In the genomic region with DNA sequence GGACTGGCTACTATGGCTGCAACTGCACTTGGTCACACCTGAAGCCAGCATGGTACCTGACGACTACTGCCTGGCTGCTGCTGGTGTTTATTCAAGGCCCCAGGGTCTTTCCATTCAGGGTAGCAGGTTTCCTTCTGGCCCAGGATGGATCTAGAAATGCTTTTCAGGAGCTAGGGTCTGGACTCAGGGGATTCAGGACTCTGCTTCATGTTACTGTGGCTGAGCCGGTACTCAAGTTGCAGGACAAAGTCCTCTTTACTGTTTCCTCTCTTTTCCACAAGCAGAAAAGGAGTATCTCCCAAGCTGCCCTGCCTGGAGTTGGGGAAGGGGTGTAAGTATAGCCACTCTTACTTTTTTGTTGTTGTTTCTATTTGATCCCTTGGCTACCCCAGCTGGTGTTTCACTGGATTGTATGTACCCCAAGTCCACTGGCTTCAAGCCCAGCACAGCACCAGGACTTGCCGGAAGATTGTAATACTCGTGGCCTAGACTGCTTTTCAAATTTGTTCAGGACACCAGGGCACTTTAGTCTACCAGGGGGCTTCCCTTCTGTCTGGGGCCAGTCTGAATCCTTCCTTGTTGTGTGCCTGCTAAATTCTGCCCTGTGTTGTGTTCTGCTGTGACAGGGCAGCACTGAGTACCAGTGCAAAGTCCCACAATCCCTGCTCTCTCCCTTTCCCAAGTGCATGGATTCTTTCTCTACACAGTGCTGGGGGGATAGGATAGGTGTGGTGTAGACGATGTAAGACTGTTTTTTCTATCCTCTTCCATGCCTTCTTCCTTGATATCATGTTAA, we compare ENCODE assay signal across 26 cellular contexts.
A peak's percentile ranks its signal among the peaks of the same experiment; 100 is the strongest.
DNase-seq lines count a peak whose midpoint lies in the region; ATAC-seq, FAIRE-seq and TF ChIP-seq lines count a peak whose summit lies in the region.
"Had no signal": no experiment of that assay in that cellular context is flagged by ENCODE, and none has a peak within 500 bp of the region (broad histone marks: within the 10 kb centered on the region; RNA-seq: fewer than 3 reads in every experiment).

No MANE protein-coding gene starts in this region.

- no peak overlapping the region for H3K14ac ChIP-seq in neuronal stem cell (ENCODE audit: low read length)

- TF ChIP-seq CTCF in HepG2 (CRISPR knock-in tag; IDR thresholded peaks at IDR 0.05) (no peak), right lobe of liver (IDR thresholded peaks at IDR 0.05) (no peak), bronchial epithelial cell (IDR thresholded peaks at IDR 0.05; ENCODE audit: insufficient read depth, low read length, severe bottlenecking) (no peak), type B pancreatic cell (conservative IDR thresholded peaks at IDR 0.05) (no peak)

- no peak overlapping the region for H2BK12ac ChIP-seq in neuronal stem cell (ENCODE audit: low read length)

- peak; percentile 26 for FAIRE-seq in HepG2 (lab: Jason Lieb, UNC)
- FAIRE-seq in bronchial epithelial cell (lab: Jason Lieb, UNC) = peak; percentile 84
- no peak for FAIRE-seq in RCC 7860 (lab: Jason Lieb, UNC)
- FAIRE-seq: A549, D721Med, GM12878, H54 had no signal

- H3K36me3 ChIP-seq in HepG2 (replicated peaks in 1 of 2; ENCODE audit: control insufficient read depth in 1 of 2, insufficient read depth in 2 of 2, low read length in 2 of 2) (no peaks in the 10 kb centered on the region), right lobe of liver (no peaks in the 10 kb centered on the region), bronchial epithelial cell (ENCODE audit: control insufficient read depth, insufficient read depth, low read length) (no peaks in the 10 kb centered on the region), neuronal stem cell (replicated peaks in 1 of 2; ENCODE audit: control insufficient read depth in 2 of 2, insufficient read depth in 2 of 2, low read length in 2 of 2) (no peaks in the 10 kb centered on the region)
- H3K36me3 ChIP-seq: BE2C had no signal

- peak overlapping the region; percentile 77 for H3K18ac ChIP-seq in neuronal stem cell (ENCODE audit: low read length)

- peak overlapping the region; percentile 16 for H3K27ac Mint-ChIP-seq in T-helper 17 cell
- H3K27ac Mint-ChIP-seq in type B pancreatic cell = no peak overlapping the region
- H3K27ac Mint-ChIP-seq: CD14-positive monocyte; CD4-positive, alpha-beta T cell; CD8-positive, alpha-beta memory T cell had no signal

- POLR2A ChIA-PET in HepG2 (lab: Yijun Ruan, JAX) = no interaction called here

- no TSS peak for BruUV-seq in HepG2 (replicated peaks; lab: Mats Ljungman, UMichigan)

- no peak overlapping the region for H2BK15ac ChIP-seq in neuronal stem cell (ENCODE audit: low read length)

- no peaks in the 10 kb centered on the region for H3K4me1 Mint-ChIP-seq in T-helper 17 cell
- H3K4me1 Mint-ChIP-seq in type B pancreatic cell (ENCODE audit: unreplicated experiment) = peaks cover 4% of the 10 kb centered on the region
- H3K4me1 Mint-ChIP-seq: CD14-positive monocyte had no signal

- H3K4me3 Mint-ChIP-seq in T-helper 17 cell = no peak overlapping the region
- H3K4me3 Mint-ChIP-seq in type B pancreatic cell = no peak overlapping the region
- H3K4me3 Mint-ChIP-seq: CD14-positive monocyte; CD4-positive, alpha-beta T cell; CD8-positive, alpha-beta memory T cell had no signal

- no peak overlapping the region for H4K8ac ChIP-seq in neuronal stem cell (ENCODE audit: low read depth, low read length)

- no peaks in the 10 kb centered on the region for H3K9me3 Mint-ChIP-seq in type B pancreatic cell
- H3K9me3 Mint-ChIP-seq: CD4-positive, alpha-beta T cell had no signal

- H2BK120ac ChIP-seq in neuronal stem cell (ENCODE audit: low read depth, low read length) = no peak overlapping the region

- no peaks in the 10 kb centered on the region for H4K20me1 ChIP-seq in HepG2 (ENCODE audit: insufficient read depth, low read length)
- H4K20me1 ChIP-seq: BLaER1 treated with 17β-estradiol and CSF1 and Interleukin-3, amounts not matched to agents 10 nM and 100 nM had no signal

- H2BK5ac ChIP-seq in neuronal stem cell (ENCODE audit: low read length) = no peak overlapping the region

- H3K23ac ChIP-seq in neuronal stem cell (ENCODE audit: low read depth, low read length, poor library complexity) = no peak overlapping the region

- 42% methylated on average over 5 of the region's 5 CpGs for WGBS in HepG2 (ENCODE audit: low lambda C conversion rate)
- 66% methylated on average over 3 of the region's 5 CpGs for WGBS in right lobe of liver (ENCODE audit: insufficient coverage, low coverage, low lambda C conversion rate, missing lambda C conversion rate)
- no CpG with 5 or more reads among the region's 5 CpGs for WGBS in neuronal stem cell (ENCODE audit: extremely low coverage in 2 of 2, insufficient read length in 2 of 2, insufficient replicate concordance in 1 of 2), 2 donors

- no peak overlapping the region for H3K4ac ChIP-seq in neuronal stem cell (ENCODE audit: low read length)

- H3K9me3 ChIP-seq in HepG2 (ENCODE audit: low read length) = no peaks in the 10 kb centered on the region
- H3K9me3 ChIP-seq in right lobe of liver = no peaks in the 10 kb centered on the region
- H3K9me3 ChIP-seq in T-helper 17 cell (ENCODE audit: control insufficient read depth, low read length, poor library complexity, severe bottlenecking) = no peaks in the 10 kb centered on the region
- H3K9me3 ChIP-seq in neuronal stem cell (replicated peaks in 1 of 2; ENCODE audit: control insufficient read depth in 2 of 2, insufficient read depth in 1 of 2, low read depth in 1 of 2, low read length in 2 of 2) = no peaks in the 10 kb centered on the region
- H3K9me3 ChIP-seq: A549; BE2C; BLaER1 treated with 17β-estradiol and CSF1 and Interleukin-3, amounts not matched to agents 10 nM and 100 nM had no signal

- no peaks in the 10 kb centered on the region for H3K79me2 ChIP-seq in HepG2 (ENCODE audit: insufficient read depth, low read length)

- peak; percentile 33 for DNase-seq in HepG2 (ENCODE audit: low spot score)
- DNase-seq in right lobe of liver = no peak
- no peak for DNase-seq in T-helper 17 cell
- no peak for DNase-seq in bronchial epithelial cell (ENCODE audit: low read depth)
- no peak for DNase-seq in neuronal stem cell (ENCODE audit: low spot score)
- no peak for DNase-seq in type B pancreatic cell (ENCODE audit: extremely low spot score, unreplicated experiment)
- no peak for DNase-seq in NCI-H1436 treated with DMSO at 0.1 percent for 48 hours (lab: John Stamatoyannopoulos, UW)
- DNase-seq in RCC 7860 (ENCODE audit: low spot score) = no peak
- DNase-seq: 8988T; ACHN; AML-193; BE2C; CD4-positive, alpha-beta T cell; CD8-positive, alpha-beta memory T cell; DMS 273 treated with DMSO at 0.1 percent for 48 hours; DMS79; EL; GDM1; GOT3; HCEC 1CT had no signal

- TF ChIP-seq POLR2A in HepG2 (IDR thresholded peaks at IDR 0.05; ENCODE audit: insufficient read depth in 1 of 2, low read depth in 2 of 2, low read length in 2 of 2) (no peak), right lobe of liver (IDR thresholded peaks at IDR 0.05) (no peak)

- peak overlapping the region; percentile 47 for H3K27ac ChIP-seq in HepG2 (ENCODE audit: extremely low read length, insufficient read depth, low read length)
- H3K27ac ChIP-seq in right lobe of liver = no peak overlapping the region
- no peak overlapping the region for H3K27ac ChIP-seq in neuronal stem cell (replicated peaks; ENCODE audit: low read length)
- H3K27ac ChIP-seq: A549; BLaER1 treated with 17β-estradiol and CSF1 and Interleukin-3, amounts not matched to agents 10 nM and 100 nM had no signal

- no peaks in the 10 kb centered on the region for H3K27me3 ChIP-seq in HepG2 (ENCODE audit: control insufficient read depth in 1 of 2, insufficient read depth in 2 of 2, low read length in 2 of 2)
- H3K27me3 ChIP-seq in right lobe of liver = no peaks in the 10 kb centered on the region
- H3K27me3 ChIP-seq in bronchial epithelial cell (ENCODE audit: control insufficient read depth, insufficient read depth, low read length) = no peaks in the 10 kb centered on the region
- H3K27me3 ChIP-seq in neuronal stem cell (ENCODE audit: control insufficient read depth in 3 of 3, insufficient read depth in 3 of 3, low read depth in 1 of 3, low read length in 3 of 3) = no peaks in the 10 kb centered on the region
- H3K27me3 ChIP-seq: BE2C; BLaER1 treated with 17β-estradiol and CSF1 and Interleukin-3, amounts not matched to agents 10 nM and 100 nM had no signal

- TF ChIP-seq EP300 in HepG2 (IDR thresholded peaks at IDR 0.05; ENCODE audit: low read depth in 2 of 2, low read length in 2 of 2) = no peak
- TF ChIP-seq EP300 in HepG2 (CRISPR knock-in tag; IDR thresholded peaks at IDR 0.05; ENCODE audit: borderline replicate concordance) = no peak

- H3K4me2 ChIP-seq in HepG2 (ENCODE audit: low read depth, low read length) (peak overlapping the region; percentile 79), neuronal stem cell (ENCODE audit: insufficient read depth, low read length, poor library complexity, severe bottlenecking) (no peak overlapping the region)
- H3K4me2 ChIP-seq: A549; BLaER1 treated with 17β-estradiol and CSF1 and Interleukin-3, amounts not matched to agents 10 nM and 100 nM had no signal

- CTCF ChIA-PET in HepG2 (lab: Yijun Ruan, JAX; ENCODE audit: low intra/inter-chr PET ratio, low total read pairs) = no interaction called here

- H3K27me3 Mint-ChIP-seq in T-helper 17 cell (no peaks in the 10 kb centered on the region), type B pancreatic cell (no peaks in the 10 kb centered on the region)
- H3K27me3 Mint-ChIP-seq: CD4-positive, alpha-beta T cell; CD8-positive, alpha-beta memory T cell had no signal

- H3K36me3 Mint-ChIP-seq in T-helper 17 cell (ENCODE audit: low read depth) (peaks cover 11% of the 10 kb centered on the region), type B pancreatic cell (no peaks in the 10 kb centered on the region)

- H3K4me3 ChIP-seq in HepG2 (replicated peaks in 1 of 3; ENCODE audit: insufficient read depth in 1 of 3, low read depth in 2 of 3, low read length in 3 of 3) (peak overlapping the region in 2 of 3 experiments; percentile 26 to 32; a peak in 3 of 6 replicates), right lobe of liver (no peak overlapping the region), bronchial epithelial cell (ENCODE audit: low read depth, low read length) (no peak overlapping the region), neuronal stem cell (ENCODE audit: low read length in 2 of 2) (no peak overlapping the region)
- H3K4me3 ChIP-seq: A549; BLaER1 treated with 17β-estradiol and CSF1 and Interleukin-3, amounts not matched to agents 10 nM and 100 nM; GM12878 had no signal

- H2AFZ ChIP-seq in HepG2 (ENCODE audit: low read length) = peak overlapping the region; percentile 82
- no peak overlapping the region for H2AFZ ChIP-seq in neuronal stem cell (ENCODE audit: low read length)

- no peak for TF ChIP-seq RAD21 in HepG2 (CRISPR knock-in tag; IDR thresholded peaks at IDR 0.05)

- H3K4me1 ChIP-seq in HepG2 (ENCODE audit: insufficient read depth, low read length) = peaks cover 44% of the 10 kb centered on the region
- H3K4me1 ChIP-seq in right lobe of liver = no peaks in the 10 kb centered on the region
- H3K4me1 ChIP-seq in neuronal stem cell (ENCODE audit: control insufficient read depth in 2 of 2, insufficient read depth in 1 of 2, low read depth in 1 of 2, low read length in 2 of 2) = peaks cover 0 to 5% of the 10 kb centered on the region in 2 donors
- H3K4me1 ChIP-seq: A549; BE2C; BLaER1 treated with 17β-estradiol and CSF1 and Interleukin-3, amounts not matched to agents 10 nM and 100 nM had no signal

- H2AK5ac ChIP-seq in neuronal stem cell (ENCODE audit: low read depth, low read length) = no peak overlapping the region

- ATAC-seq in HepG2 (peak; percentile 95), right lobe of liver (no peak), T-helper 17 cell (no peak)
- ATAC-seq: A549, GM12878 had no signal

- no peaks in the 10 kb centered on the region for H3K79me1 ChIP-seq in neuronal stem cell (ENCODE audit: low read depth, low read length)

- peak overlapping the region; percentile 48 for H3K9ac ChIP-seq in HepG2 (ENCODE audit: insufficient read depth, low read depth, low read length)
- no peak overlapping the region for H3K9ac ChIP-seq in neuronal stem cell (ENCODE audit: low read depth, low read length, poor library complexity)
- H3K9ac ChIP-seq: BLaER1 treated with 17β-estradiol and CSF1 and Interleukin-3, amounts not matched to agents 10 nM and 100 nM had no signal

- H4K91ac ChIP-seq in neuronal stem cell (ENCODE audit: low read depth, low read length, poor library complexity) = no peak overlapping the region

- intact Hi-C loops in HepG2 (cut with micrococcal nuclease; ENCODE audit: unreplicated experiment) (no loop called here), right lobe of liver (cut with DNase I) (no loop called here)

- in situ Hi-C loops in HepG2 (cut with HindIII; ENCODE audit: extremely low pct_ligation_motif_present, low pct_unique_long_range_greater_than_20kb) = no loop called here

Comparison
In these comparisons a context has a peak if more than half of its experiments do, and no peak if none do; other contexts are left out.
1. H3K4me3 ChIP-seq: peak in HepG2 (2 of 3); none in right lobe of liver (0 of 3), bronchial epithelial cell (single experiment) and neuronal stem cell (0 of 2).